Comparison of ENCODE assay signal across 2 cellular contexts in the genomic region with DNA sequence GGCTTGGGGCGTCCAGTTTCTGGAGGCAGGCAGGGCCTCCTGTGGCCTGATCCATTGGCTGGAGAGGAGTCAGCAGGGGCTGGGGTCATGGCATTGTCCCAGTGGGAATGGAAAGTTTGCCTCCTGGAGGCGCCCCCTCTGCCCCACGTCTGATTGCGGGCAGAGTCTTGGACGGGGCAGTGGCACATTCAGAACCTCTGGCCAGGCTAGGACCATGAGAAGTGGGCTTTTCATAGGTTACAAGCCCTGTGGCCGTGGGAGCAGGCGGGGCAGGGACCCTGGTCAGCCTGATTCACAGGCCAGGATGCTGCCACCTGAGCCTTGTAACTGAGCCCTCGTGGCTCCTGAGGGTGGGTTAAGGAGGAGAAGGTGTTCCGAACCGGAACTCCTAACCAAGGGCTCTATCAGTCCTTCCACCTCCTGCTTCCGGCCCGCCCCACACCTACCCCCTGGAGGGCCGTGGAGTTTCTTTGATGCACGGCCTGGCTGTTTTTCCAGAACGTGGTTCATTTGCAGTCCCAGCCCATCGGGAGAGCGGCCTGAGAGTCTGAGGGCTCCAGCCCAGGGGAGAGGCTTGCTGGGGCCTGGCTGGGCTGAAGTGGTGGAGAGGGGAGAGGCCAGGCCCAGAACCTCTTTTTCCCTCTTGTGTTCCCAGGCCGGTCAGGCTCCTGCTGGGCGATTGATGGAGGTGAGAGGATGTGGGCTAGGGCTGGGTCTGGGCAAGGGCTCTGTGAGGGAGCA.
TF ChIP-seq lines count a peak whose summit lies in the region.

No MANE protein-coding gene starts in this region.

TF ChIP-seq in A549, 52 proteins besides CTCF, POLR2A, EP300 and RAD21:
- TF ChIP-seq HDAC2 (IDR thresholded peaks at IDR 0.05) = no peak
- no peak for TF ChIP-seq ZFP36 (IDR thresholded peaks at IDR 0.05; ENCODE audit: borderline replicate concordance, partially characterized antibody)
- TF ChIP-seq ZNF302 (CRISPR knock-in tag; IDR thresholded peaks at IDR 0.05) = no peak
- TF ChIP-seq, protein P1, sequence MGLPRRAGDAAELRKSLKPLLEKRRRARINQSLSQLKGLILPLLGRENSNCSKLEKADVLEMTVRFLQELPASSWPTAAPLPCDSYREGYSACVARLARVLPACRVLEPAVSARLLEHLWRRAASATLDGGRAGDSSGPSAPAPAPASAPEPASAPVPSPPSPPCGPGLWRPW (IDR thresholded peaks at IDR 0.05) = no peak
- no peak for TF ChIP-seq TFCP2L1 (CRISPR knock-in tag; IDR thresholded peaks at IDR 0.05)
- no peak for TF ChIP-seq GATA3 (IDR thresholded peaks at IDR 0.05; ENCODE audit: borderline replicate concordance)
- no peak for TF ChIP-seq RCOR1 (IDR thresholded peaks at IDR 0.05; ENCODE audit: low read depth, low read length)
- no peak for TF ChIP-seq ZSCAN20 (CRISPR knock-in tag; IDR thresholded peaks at IDR 0.05)

TF ChIP-seq in H1, 55 proteins besides CTCF, POLR2A, EP300 and RAD21:
- no peak for TF ChIP-seq BRCA1 (IDR thresholded peaks at IDR 0.05; ENCODE audit: low read depth, low read length)
- TF ChIP-seq ASH2L (IDR thresholded peaks at IDR 0.05; ENCODE audit: low read length) = no peak
- TF ChIP-seq BCL11A (IDR thresholded peaks at IDR 0.05; ENCODE audit: low read depth in 2 of 2, low read length in 2 of 2) = no peak
- TF ChIP-seq CREB1 (IDR thresholded peaks at IDR 0.05) = no peak
- no peak for TF ChIP-seq KDM4A (IDR thresholded peaks at IDR 0.05; ENCODE audit: low read depth, low read length, severe bottlenecking)
- no peak for TF ChIP-seq SRF (IDR thresholded peaks at IDR 0.05; ENCODE audit: low read depth, low read length)
- no peak for TF ChIP-seq TCF12 (IDR thresholded peaks at IDR 0.05; ENCODE audit: low read depth, low read length)
- TF ChIP-seq POU5F1 (IDR thresholded peaks at IDR 0.05; ENCODE audit: low read depth, low read length) = no peak
- TF ChIP-seq CBX8 (IDR thresholded peaks at IDR 0.05; ENCODE audit: borderline replicate concordance, low read depth, low read length) = no peak
- TF ChIP-seq SP1 (IDR thresholded peaks at IDR 0.05; ENCODE audit: low read depth, low read length) = no peak
